In the genomic region with DNA sequence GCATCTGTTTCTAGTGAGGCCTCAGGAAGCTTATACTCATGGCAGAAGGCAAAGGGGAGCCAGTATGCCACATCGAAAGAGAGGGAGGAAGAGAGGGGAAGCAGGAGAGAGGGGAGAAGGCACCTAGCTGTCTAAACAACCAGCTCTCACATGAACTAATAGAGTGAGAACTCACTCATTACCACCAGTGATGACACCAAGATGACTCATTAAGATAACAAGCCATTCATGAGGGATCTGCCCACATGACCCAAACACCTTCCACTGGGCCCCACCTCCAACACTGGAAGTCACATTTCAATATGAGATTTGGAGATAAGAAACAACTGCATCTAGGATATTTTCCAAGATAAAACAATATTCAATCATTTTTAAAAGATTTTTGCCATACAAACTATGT, we compare ENCODE assay signal across 20 cellular contexts.
DNase-seq lines count a peak whose midpoint lies in the region; ATAC-seq lines count a peak whose summit lies in the region.
"Had no signal": no experiment of that assay in that cellular context is flagged by ENCODE, and none has a peak within 500 bp of the region (broad histone marks: within the 10 kb centered on the region; RNA-seq: fewer than 3 reads in every experiment).

No MANE protein-coding gene starts in this region.

- intact Hi-C loops in Right ventricle myocardium inferior (cut with DNase I): no loop called here

- no peak for ATAC-seq in Right ventricle myocardium inferior
- ATAC-seq: activated naive CD4-positive, alpha-beta T cell treated with anti-CD3 and anti-CD28 coated beads, Interleukin-2, amount 50 U/mL, for 72 hours; heart left ventricle; HepG2; left cardiac atrium; psoas muscle had no signal

- DNase-seq in DMS53 (lab: John Stamatoyannopoulos, UW) (peak; percentile 61), DMS53 treated with DMSO at 0.1 percent for 48 hours (lab: John Stamatoyannopoulos, UW; ENCODE audit: unreplicated experiment) (no peak), HT1080 (ENCODE audit: low read depth) (peak; percentile 70), SW480 (ENCODE audit: low spot score) (peak; percentile 22), kidney tubule cell (ENCODE audit: low spot score) (peak; percentile 71), NCI-H69 (lab: John Stamatoyannopoulos, UW) (no peak), OCI-M1 (lab: John Stamatoyannopoulos, UW) (no peak), Right ventricle myocardium inferior (ENCODE audit: missing footprints) (no peak)
- DNase-seq: activated B cell treated with CpG ODN at 0.5 μM for 24 hours; activated CD4-positive, alpha-beta T cell treated with anti-CD3 and anti-CD28 coated beads, Interleukin-2, amount 50 U/mL, for 48 hours; CD4-positive, alpha-beta memory T cell; heart left ventricle; left cardiac atrium; NCI-H1436 treated with DMSO at 0.1 percent for 48 hours; NCI-H2171; psoas muscle; T-helper 9 cell; transverse colon had no signal

Comparison
In these comparisons a context has a peak if more than half of its experiments do, and no peak if none do; other contexts are left out.
1. DNase-seq: peak in DMS53 (single experiment), HT1080 (single experiment), SW480 (single experiment) and kidney tubule cell (single experiment); none in DMS53 treated with DMSO at 0.1 percent for 48 hours (single experiment), NCI-H69 (single experiment), OCI-M1 (single experiment) and Right ventricle myocardium inferior (single experiment).